In the genomic region with DNA sequence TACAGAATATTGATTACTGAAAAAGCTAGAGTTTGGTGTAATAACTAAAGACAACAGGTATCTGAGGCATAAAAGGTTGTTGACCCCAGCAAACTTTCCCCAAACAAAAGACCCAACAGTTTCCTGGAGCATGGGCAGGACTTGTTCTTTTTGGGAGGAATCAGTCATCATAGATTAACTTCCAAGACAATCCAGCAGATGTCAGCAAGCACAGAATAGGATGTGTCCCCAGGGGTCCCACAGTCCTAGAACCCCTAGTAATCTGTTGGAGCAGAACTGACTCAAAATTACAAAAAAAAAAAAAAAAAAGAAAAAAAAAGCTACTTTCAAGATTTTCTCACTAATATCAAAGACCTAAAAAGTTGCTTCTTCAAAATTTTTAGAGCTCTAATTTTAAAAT, we compare ENCODE assay signal across 26 cellular contexts.
DNase-seq lines count a peak whose midpoint lies in the region; ATAC-seq lines count a peak whose summit lies in the region.
"Had no signal": no experiment of that assay in that cellular context is flagged by ENCODE, and none has a peak within 500 bp of the region (broad histone marks: within the 10 kb centered on the region; RNA-seq: fewer than 3 reads in every experiment).

No MANE protein-coding gene starts in this region.

- DNase-seq in NCI-H2171 treated with DMSO at 0.1 percent for 48 hours (lab: John Stamatoyannopoulos, UW): peak; percentile 32
- no peak for DNase-seq in NCI-H2171 (lab: John Stamatoyannopoulos, UW)
- peak; percentile 28 for DNase-seq in OCI-M1 (lab: John Stamatoyannopoulos, UW)
- DNase-seq in iPS DF 19.7 (ENCODE audit: low read depth, low spot score): peak; percentile 50
- no peak for DNase-seq in stimulated activated naive CD4-positive, alpha-beta T cell (lab: John Stamatoyannopoulos, UW)
- no peak for DNase-seq in activated CD8-positive, alpha-beta memory T cell treated with anti-CD3 and anti-CD28 coated beads for 24 hours
- no peak for DNase-seq in medulla oblongata (ENCODE audit: extremely low spot score)
- DNase-seq: activated CD4-positive, alpha-beta T cell treated with anti-CD3 and anti-CD28 coated beads for 1 hour; activated CD8-positive, alpha-beta T cell treated with anti-CD3 and anti-CD28 coated beads, Interleukin-2, amount 10 ng/mL, durations not matched to agents 7 days and 5 days; activated T-cell treated with anti-CD3 and anti-CD28 coated beads for 4 hours; AML-193; anterior cingulate cortex; CD8-positive, alpha-beta T cell; DMS153; effector memory CD8-positive, alpha-beta T cell; foreskin keratinocyte; heart left ventricle; immature natural killer cell; left colon; NCI-H1694; NCI-H526 treated with DMSO at 0.1 percent for 48 hours; stimulated activated CD4-positive, alpha-beta T cell treated with anti-CD3 and anti-CD28 coated beads, Interleukin-15, amount 100 ng/mL, for 24 hours; stimulated activated naive CD4-positive, alpha-beta T cell treated with Interleukin-2 at 50 U/mL for 16 hours; T-helper 1 cell had no signal

- no peak for ATAC-seq in HG03521 (IDR thresholded peaks at IDR 0.05; ENCODE audit: unreplicated experiment)
- ATAC-seq: activated CD8-positive, alpha-beta T cell treated with anti-CD3 and anti-CD28 coated beads, Interleukin-2, amount 10 ng/mL, durations not matched to agents 7 days and 5 days; activated naive CD4-positive, alpha-beta T cell treated with anti-CD3 and anti-CD28 coated beads, Interleukin-2, amount 50 U/mL, for 72 hours; CD8-positive, alpha-beta T cell; effector memory CD8-positive, alpha-beta T cell; foreskin keratinocyte; heart left ventricle; left colon had no signal

Comparison
In these comparisons a context has a peak if more than half of its experiments do, and no peak if none do; other contexts are left out.
1. DNase-seq: peak in NCI-H2171 treated with DMSO at 0.1 percent for 48 hours (single experiment), OCI-M1 (single experiment) and iPS DF 19.7 (single experiment); none in NCI-H2171 (single experiment), stimulated activated naive CD4-positive, alpha-beta T cell (0 of 6), activated CD8-positive, alpha-beta memory T cell treated with anti-CD3 and anti-CD28 coated beads for 24 hours (single experiment) and medulla oblongata (single experiment).